ENCODE assay signal across 10 cellular contexts in the genomic region with DNA sequence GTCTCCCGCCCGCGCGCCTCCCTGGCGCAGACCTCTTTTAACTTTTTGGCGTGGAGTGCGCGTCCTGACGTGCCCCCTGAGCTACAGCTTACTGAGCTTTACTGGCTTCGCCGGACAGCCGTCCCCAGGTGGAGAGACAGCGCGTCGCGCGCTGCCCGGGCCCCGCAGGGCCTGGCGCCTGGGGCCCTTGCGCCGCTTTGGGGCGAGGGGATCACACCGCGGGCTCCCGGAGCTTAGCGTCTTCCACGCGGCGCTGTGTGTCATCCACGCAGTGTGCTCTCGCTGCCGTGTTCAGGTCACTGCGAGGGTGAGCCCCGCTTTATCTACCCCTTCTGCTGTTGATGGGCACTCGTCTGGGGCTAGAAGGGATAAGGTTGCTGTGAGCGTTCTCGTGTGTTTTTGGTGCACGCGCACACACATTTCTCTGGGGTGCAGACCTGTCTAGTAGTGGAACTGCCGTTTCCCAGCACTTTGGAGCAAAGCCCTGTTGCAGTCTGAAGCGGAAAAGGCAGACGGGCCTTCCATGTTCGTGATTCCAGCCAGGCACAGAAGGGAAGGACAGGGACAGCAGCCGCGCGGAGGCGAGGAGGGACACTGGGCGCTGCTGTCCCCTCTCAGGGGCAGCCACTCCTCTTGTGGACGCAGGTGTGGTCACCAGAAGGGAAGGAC. TPM values are rescaled to one million over a fixed set of nuclear protein-coding genes. Genes with fewer than 3 reads are reported as not detected.
DNase-seq lines count a peak whose midpoint lies in the region; ATAC-seq and TF ChIP-seq lines count a peak whose summit lies in the region.
"Had no signal": no experiment of that assay in that cellular context is flagged by ENCODE, and none has a peak within 500 bp of the region (broad histone marks: within the 10 kb centered on the region; RNA-seq: fewer than 3 reads in every experiment).

No MANE protein-coding gene starts in this region.

- intact Hi-C loops in IMR-90 (cut with micrococcal nuclease): loop anchor here (1.0 kb wide), 1 partner anchor 143 kb away; no protein-coding TSS in a partner anchor
- intact Hi-C loops in colonic mucosa (cut with DNase I): no loop called here

- H3K4me2 ChIP-seq in IMR-90 (ENCODE audit: low read depth, low read length): peak overlapping the region; percentile 20; the same call in 1 of the 2 replicates

- CTCF ChIA-PET in IMR-90 (lab: Yijun Ruan, JAX): interaction anchor here (1.1 kb wide), 1 partner anchor 9 kb away, joined by 3 read pairs; no protein-coding TSS in a partner anchor

- TF ChIP-seq RAD21 in IMR-90 (IDR thresholded peaks at IDR 0.05; ENCODE audit: low read length): no peak

- in situ Hi-C loops in IMR-90 (cut with MboI; ENCODE audit: low sequenced_read_pairs): no loop called here

- H3K9ac ChIP-seq in IMR-90 (ENCODE audit: low read depth, low read length) (no peak overlapping the region), colonic mucosa (ENCODE audit: low read depth in 2 of 2, low read length in 2 of 2) (peak overlapping the region; percentile 31 to 46)

- H3K4me3 ChIP-seq in IMR-90 (ENCODE audit: insufficient read depth, low read depth, low read length): peak overlapping the region; percentile 10; the same call in 1 of the 2 replicates
- H3K4me3 ChIP-seq in colonic mucosa: peak overlapping the region; percentile 40
- H3K4me3 ChIP-seq in skin epidermis: peak overlapping the region; percentile 8 to 43 (median 22)

- POLR2A ChIA-PET in IMR-90 (lab: Charles Lee; ENCODE audit: unreplicated experiment): no interaction called here

- 0 out of 2 replicates have a peak, but pooled peaks cover 7% of the 10 kb centered on the region for H3K9me1 ChIP-seq in IMR-90 (ENCODE audit: insufficient read depth, low read length)

- H2AK9ac ChIP-seq in IMR-90 (replicated peaks; ENCODE audit: low read depth, low read length, poor library complexity): no peak overlapping the region

- H3K36me3 ChIP-seq in IMR-90 (ENCODE audit: control insufficient read depth, insufficient read depth, low read length) (no peaks in the 10 kb centered on the region), colonic mucosa (no peaks in the 10 kb centered on the region)

- TF ChIP-seq CTCF in IMR-90 (conservative IDR thresholded peaks at IDR 0.05; ENCODE audit: low read depth, low read length): no peak
- TF ChIP-seq CTCF in colonic mucosa (IDR thresholded peaks at IDR 0.05): no peak

- peak overlapping the region; percentile 11 for H2BK120ac ChIP-seq in IMR-90 (ENCODE audit: low read depth, low read length)

- dilution Hi-C loops in IMR-90 (cut with HindIII; ENCODE audit: low sequenced_read_pairs, unreplicated experiment): no loop called here

- H2AFZ ChIP-seq in IMR-90 (replicated peaks; ENCODE audit: low read length, poor library complexity): peak overlapping the region; percentile 91

- H4K20me1 ChIP-seq in IMR-90 (ENCODE audit: insufficient read depth, low read length): no peaks in the 10 kb centered on the region

- H2BK15ac ChIP-seq in IMR-90 (ENCODE audit: low read depth, low read length): no peak overlapping the region

- H2BK20ac ChIP-seq in IMR-90 (ENCODE audit: low read depth, low read length): 0 out of 2 replicates have a peak overlapping the region, but pooled peaks have one; percentile 26

- DNase-seq in IMR-90: no peak
- no peak for DNase-seq in colonic mucosa
- no peak for DNase-seq in left lobe of liver (ENCODE audit: low spot score)
- no peak for DNase-seq in amygdala (lab: John Stamatoyannopoulos, UW)
- no peak for DNase-seq in SW 1271 (lab: John Stamatoyannopoulos, UW)
- DNase-seq in NCI-H345 treated with DMSO at 0.1 percent for 48 hours (lab: John Stamatoyannopoulos, UW; ENCODE audit: unreplicated experiment): no peak
- DNase-seq: activated CD4-positive, alpha-beta T cell treated with anti-CD3 and anti-CD28 coated beads, Interleukin-2, amount 10 ng/mL, durations not matched to agents 24 days and 14 days; stimulated activated CD4-positive, alpha-beta T cell treated with anti-CD3 and anti-CD28 coated beads, Interleukin-4, amount 100 ng/mL, for 24 hours had no signal

- WGBS in IMR-90 (ENCODE audit: extremely low coverage in 2 of 2, insufficient read length in 1 of 2), 2 experiments: 23% methylated on average over 29 of the region's 50 CpGs; no CpG with 5 or more reads in 1 of the 2 experiments

- H3K23ac ChIP-seq in IMR-90 (ENCODE audit: low read depth, low read length): peak overlapping the region; percentile 48; the same call in 1 of the 2 replicates

- H3K4ac ChIP-seq in IMR-90 (ENCODE audit: low read depth, low read length): peak overlapping the region; percentile 40; the same call in 1 of the 2 replicates

- ATAC-seq in IMR-90 (ENCODE audit: low read depth) (peak; percentile 19; the same call in 1 of the 2 replicates), left lobe of liver (peak; percentile 62), HG02840 (IDR thresholded peaks at IDR 0.05; ENCODE audit: low FRiP score, unreplicated experiment) (no peak)

- H4K91ac ChIP-seq in IMR-90 (ENCODE audit: insufficient read depth, low read depth, low read length): no peak overlapping the region; the same call in 1 of the 2 replicates

- H3K27ac ChIP-seq in IMR-90 (ENCODE audit: insufficient read depth, low read length): no peak overlapping the region
- H3K27ac ChIP-seq in colonic mucosa: peak overlapping the region; percentile 17
- peak overlapping the region in 5 of 21 experiments; percentile 3 to 55 (median 38) for H3K27ac ChIP-seq in skin epidermis

- H3K79me1 ChIP-seq in IMR-90 (ENCODE audit: low read depth in 1 of 2, low read length in 2 of 2): no peaks in the 10 kb centered on the region

- H3K18ac ChIP-seq in IMR-90 (ENCODE audit: low read depth, low read length): no peak overlapping the region

- H4K8ac ChIP-seq in IMR-90 (ENCODE audit: low read depth in 2 of 2, low read length in 2 of 2): peak overlapping the region in 1 of 2 experiments; percentile 77; a peak in 2 of 4 replicates

- no peak overlapping the region for H2AK5ac ChIP-seq in IMR-90 (ENCODE audit: low read depth, low read length)

- no peak overlapping the region for H4K5ac ChIP-seq in IMR-90 (ENCODE audit: low read depth, low read length)

- H3K14ac ChIP-seq in IMR-90 (replicated peaks; ENCODE audit: low read depth, low read length): peak overlapping the region; percentile 45; the same call in 1 of the 2 replicates

- H3K9me3 ChIP-seq in IMR-90 (ENCODE audit: control insufficient read depth, insufficient read depth, low read length): no peaks in the 10 kb centered on the region
- no peaks in the 10 kb centered on the region for H3K9me3 ChIP-seq in colonic mucosa

- TF ChIP-seq POLR2A in IMR-90 (IDR thresholded peaks at IDR 0.05; ENCODE audit: low read depth, low read length): no peak

- no peak overlapping the region for H3K56ac ChIP-seq in IMR-90 (ENCODE audit: extremely low read depth, insufficient read depth, low read length)

- no peak overlapping the region for H2BK5ac ChIP-seq in IMR-90 (ENCODE audit: low read depth, low read length, poor library complexity, severe bottlenecking)

- BruUV-seq in IMR-90 (replicated peaks; lab: Mats Ljungman, UMichigan): no TSS peak

- H3K4me1 ChIP-seq in IMR-90 (ENCODE audit: control insufficient read depth, insufficient read depth, low read length): peaks cover 3% of the 10 kb centered on the region; the same call in 1 of the 2 replicates
- H3K4me1 ChIP-seq in colonic mucosa: no peaks in the 10 kb centered on the region

- H3K27me3 ChIP-seq in IMR-90 (ENCODE audit: control insufficient read depth, insufficient read depth, low read length) (peaks cover 9% of the 10 kb centered on the region; the same call in 1 of the 2 replicates), colonic mucosa (peaks cover 14% of the 10 kb centered on the region)

TF ChIP-seq in IMR-90, 13 proteins besides CTCF, POLR2A, EP300 and RAD21:
- TF ChIP-seq, protein P1, sequence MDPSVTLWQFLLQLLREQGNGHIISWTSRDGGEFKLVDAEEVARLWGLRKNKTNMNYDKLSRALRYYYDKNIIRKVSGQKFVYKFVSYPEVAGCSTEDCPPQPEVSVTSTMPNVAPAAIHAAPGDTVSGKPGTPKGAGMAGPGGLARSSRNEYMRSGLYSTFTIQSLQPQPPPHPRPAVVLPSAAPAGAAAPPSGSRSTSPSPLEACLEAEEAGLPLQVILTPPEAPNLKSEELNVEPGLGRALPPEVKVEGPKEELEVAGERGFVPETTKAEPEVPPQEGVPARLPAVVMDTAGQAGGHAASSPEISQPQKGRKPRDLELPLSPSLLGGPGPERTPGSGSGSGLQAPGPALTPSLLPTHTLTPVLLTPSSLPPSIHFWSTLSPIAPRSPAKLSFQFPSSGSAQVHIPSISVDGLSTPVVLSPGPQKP (IDR thresholded peaks at IDR 0.05; ENCODE audit: borderline replicate concordance, low read depth, low read length): no peak
- TF ChIP-seq, protein P2, sequence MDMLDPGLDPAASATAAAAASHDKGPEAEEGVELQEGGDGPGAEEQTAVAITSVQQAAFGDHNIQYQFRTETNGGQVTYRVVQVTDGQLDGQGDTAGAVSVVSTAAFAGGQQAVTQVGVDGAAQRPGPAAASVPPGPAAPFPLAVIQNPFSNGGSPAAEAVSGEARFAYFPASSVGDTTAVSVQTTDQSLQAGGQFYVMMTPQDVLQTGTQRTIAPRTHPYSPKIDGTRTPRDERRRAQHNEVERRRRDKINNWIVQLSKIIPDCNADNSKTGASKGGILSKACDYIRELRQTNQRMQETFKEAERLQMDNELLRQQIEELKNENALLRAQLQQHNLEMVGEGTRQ (IDR thresholded peaks at IDR 0.05; ENCODE audit: low read depth, low read length): no peak
- TF ChIP-seq MAZ (IDR thresholded peaks at IDR 0.05; ENCODE audit: borderline replicate concordance, low read depth, low read length) (no peak), RCOR1 (IDR thresholded peaks at IDR 0.05; ENCODE audit: insufficient replicate concordance, low read length) (no peak), SMC3 (IDR thresholded peaks at IDR 0.05; ENCODE audit: low read depth, low read length) (no peak)

RNA-seq across cellular contexts. Expression of a gene that starts 33.1 kb away (rescaled TPM):
- total RNA-seq in IMR-90 (2012; rRNA removed) (not detected in 2 replicates), colonic mucosa (10 to 100 TPM; 15.3 to 25.6 TPM), left lobe of liver (492 TPM)
- polyA plus RNA-seq in IMR-90 (2012; rRNA removed): not detected in 2 replicates
- polyA plus RNA-seq in IMR-90 (2012; cell fraction: cytosol; rRNA removed): not detected in 2 replicates
- polyA plus RNA-seq in IMR-90 (2012; cell fraction: nucleus; rRNA removed; ENCODE audit: low replicate concordance): 0.24 TPM in 1 of 2 replicates, not detected in the other
- total RNA-seq: activated CD4-positive, alpha-beta T cell treated with anti-CD3 and anti-CD28 coated beads, Interleukin-2, amount 10 ng/mL, durations not matched to agents 24 days and 14 days had no signal

Comparison
In these comparisons a context has a peak if more than half of its experiments do, and no peak if none do; other contexts are left out.
1. RNA of a gene that starts 33.1 kb away (total RNA-seq): 492 TPM in left lobe of liver (single experiment); 15.3 to 25.6 TPM in colonic mucosa and not detected in IMR-90; every median in the first group is over 10 times any median in the second.
2. Peak in every context shown above with its lines, with median percentiles within 50 percentile points of each other: H3K4me3 ChIP-seq.